ENCODE assay signal across 23 cellular contexts in genomic region chr5:92652735-92653134, GRCh38.
DNase-seq lines count a peak whose midpoint lies in the region; ATAC-seq and TF ChIP-seq lines count a peak whose summit lies in the region.
"Had no signal": no experiment of that assay in that cellular context is flagged by ENCODE, and none has a peak within 500 bp of the region (broad histone marks: within the 10 kb centered on the region; RNA-seq: fewer than 3 reads in every experiment).

No MANE protein-coding gene starts in this region.

- POLR2A ChIA-PET in Panc1 (lab: Charles Lee), result no interaction called here

- H3K27me3 ChIP-seq in GM23248 (replicated peaks; ENCODE audit: insufficient read depth), result no peaks in the 10 kb centered on the region
- H3K27me3 ChIP-seq in Panc1 (ENCODE audit: control insufficient read depth, insufficient read depth, low read length), result no peaks in the 10 kb centered on the region
- H3K27me3 ChIP-seq: BLaER1, SJSA1, tibial nerve had no signal

- no peaks in the 10 kb centered on the region for H3F3A ChIP-seq in GM23248 (ENCODE audit: insufficient read depth)

- CTCF ChIA-PET in Panc1 (lab: Charles Lee), result no interaction called here

- intact Hi-C loops in Panc1 (cut with micrococcal nuclease; ENCODE audit: unreplicated experiment), result no loop called here

- no peak for TF ChIP-seq CTCF in Panc1 (IDR thresholded peaks at IDR 0.05)
- no peak for TF ChIP-seq CTCF in fibroblast of mammary gland (conservative IDR thresholded peaks at IDR 0.05; ENCODE audit: control insufficient read depth, insufficient read depth, low read depth, low read length)

- ATAC-seq in Panc1 (no peak), GM21526 (IDR thresholded peaks at IDR 0.05; ENCODE audit: low FRiP score, unreplicated experiment) (no peak)
- ATAC-seq: activated CD8-positive, alpha-beta memory T cell treated with anti-CD3 and anti-CD28 coated beads, Interleukin-2, amount 10 ng/mL, durations not matched to agents 7 days and 5 days; stimulated activated naive CD8-positive, alpha-beta T cell treated with anti-CD3 and anti-CD28 coated beads, Interleukin-15, amount 100 ng/mL, for 72 hours had no signal

- no peaks in the 10 kb centered on the region for H4K20me1 ChIP-seq in GM23248 (ENCODE audit: insufficient read depth)
- H4K20me1 ChIP-seq: BLaER1 had no signal

- peaks cover 9% of the 10 kb centered on the region; the same call in 1 of the 2 replicates for H3K4me1 ChIP-seq in GM23248 (ENCODE audit: insufficient read depth)
- no peaks in the 10 kb centered on the region for H3K4me1 ChIP-seq in Panc1 (ENCODE audit: control insufficient read depth, insufficient read depth, low read length)
- H3K4me1 ChIP-seq: BLaER1, SJSA1, tibial nerve had no signal

- H2AFZ ChIP-seq in GM23248, result no peak overlapping the region

- no TSS peak for BruUV-seq in Panc1 (replicated peaks; lab: Mats Ljungman, UMichigan)

- no peaks in the 10 kb centered on the region for H3K79me2 ChIP-seq in GM23248 (ENCODE audit: insufficient read depth)

- H3K36me3 ChIP-seq in GM23248 (ENCODE audit: low read depth), result no peaks in the 10 kb centered on the region
- H3K36me3 ChIP-seq in Panc1 (ENCODE audit: control insufficient read depth, insufficient read depth, low read length), result no peaks in the 10 kb centered on the region; the same call in 1 of the 2 replicates
- H3K36me3 ChIP-seq: BLaER1, SJSA1, tibial nerve had no signal

- in situ Hi-C loops in GM23248 (cut with MboI) (no loop called here), Panc1 (cut with HindIII; ENCODE audit: low pct_unique_long_range_greater_than_20kb, low sequenced_read_pairs) (no loop called here)

- no peak overlapping the region for H3K9ac ChIP-seq in GM23248
- H3K9ac ChIP-seq: BLaER1 had no signal

- DNase-seq in GM23248 (peak; percentile 42), Panc1 (ENCODE audit: low read depth, low spot score) (no peak), fibroblast of mammary gland (ENCODE audit: low read depth) (peak; percentile 79), smooth muscle cell of the brain vasculature (ENCODE audit: low read depth, low spot score) (peak; percentile 28), retina (no peak), GOT3 (lab: John Stamatoyannopoulos, UW) (no peak)
- DNase-seq: activated CD4-positive, alpha-beta T cell treated with anti-CD3 and anti-CD28 coated beads, Interleukin-2, amount 10 ng/mL, durations not matched to agents 24 days and 14 days; activated CD8-positive, alpha-beta memory T cell treated with anti-CD3 and anti-CD28 coated beads, Interleukin-2, amount 10 ng/mL, durations not matched to agents 7 days and 5 days; effector memory CD4-positive, alpha-beta T cell; glutamatergic neuron; HFFc6; NCI-H1092 treated with DMSO at 0.1 percent for 48 hours; NCI-H2029 treated with DMSO at 0.1 percent for 48 hours; NCI-H446 treated with DMSO at 0.1 percent for 48 hours; NK-92 treated with Interleukin-12 subunit alpha and Interleukin-12 subunit beta, amount 100 ng/mL, for 24 hours; occipital lobe; stimulated activated CD4-positive, alpha-beta T cell treated with anti-CD3 and anti-CD28 coated beads, Interleukin-12 subunit alpha, Interleukin-12 subunit beta, amount 100 ng/mL, for 4 hours; stimulated activated naive CD8-positive, alpha-beta T cell treated with anti-CD3 and anti-CD28 coated beads, Interleukin-15, amount 100 ng/mL, for 72 hours; T-helper 2 cell had no signal

- 23 to 28% methylated on average over 1 of the region's 1 CpG for WGBS in GM23248 (ENCODE audit: low coverage in 1 of 2, low lambda C conversion rate in 2 of 2, missing lambda C conversion rate in 2 of 2), 2 experiments

- no peaks in the 10 kb centered on the region for H3K9me3 ChIP-seq in GM23248 (ENCODE audit: low read depth)
- H3K9me3 ChIP-seq in Panc1 (ENCODE audit: control insufficient read depth, insufficient read depth, low read depth, low read length), result peaks cover 19% of the 10 kb centered on the region; the same call in 1 of the 2 replicates
- H3K9me3 ChIP-seq: BLaER1, SJSA1, tibial nerve had no signal

- no peak overlapping the region for H3K4me3 ChIP-seq in GM23248
- H3K4me3 ChIP-seq in Panc1 (ENCODE audit: low read depth in 2 of 2, low read length in 2 of 2), result no peak overlapping the region
- no peak overlapping the region for H3K4me3 ChIP-seq in fibroblast of mammary gland (ENCODE audit: control insufficient read depth, low read depth, low read length)
- H3K4me3 ChIP-seq: BLaER1, SJSA1, tibial nerve had no signal

- H3K9me2 ChIP-seq in GM23248 (ENCODE audit: insufficient read depth), result no peaks in the 10 kb centered on the region

- H3K4me2 ChIP-seq in GM23248 (ENCODE audit: unreplicated experiment), result no peak overlapping the region
- H3K4me2 ChIP-seq: BLaER1 had no signal

- H3K27ac ChIP-seq in GM23248 (no peak overlapping the region), Panc1 (ENCODE audit: low read length) (peak overlapping the region; percentile 80; the same call in 1 of the 2 replicates)
- H3K27ac ChIP-seq: BLaER1, SJSA1, tibial nerve had no signal

Comparison
In these comparisons a context has a peak if more than half of its experiments do, and no peak if none do; other contexts are left out.
1. DNase-seq: peak in GM23248 (single experiment), fibroblast of mammary gland (single experiment) and smooth muscle cell of the brain vasculature (single experiment); none in Panc1 (single experiment), retina (single experiment) and GOT3 (single experiment).